9 cellular contexts compared by ENCODE assay signal in genomic region chr5:147098233-147098790, GRCh38.
DNase-seq lines count a peak whose midpoint lies in the region; ATAC-seq and TF ChIP-seq lines count a peak whose summit lies in the region.
"Had no signal": no experiment of that assay in that cellular context is flagged by ENCODE, and none has a peak within 500 bp of the region (broad histone marks: within the 10 kb centered on the region; RNA-seq: fewer than 3 reads in every experiment).

No MANE protein-coding gene starts in this region.

- H3K27ac Mint-ChIP-seq in activated T-cell treated with anti-CD3 and anti-CD28 coated beads, Interleukin-2, amount 50 U/mL, for 24 hours: no peak overlapping the region
- H3K27ac Mint-ChIP-seq: B cell had no signal

- peak overlapping the region in 38 of 59 donors; percentile 0 to 53 (median 20) for H3K4me3 ChIP-seq in dorsolateral prefrontal cortex

- H3K27me3 Mint-ChIP-seq in activated T-cell treated with anti-CD3 and anti-CD28 coated beads, Interleukin-2, amount 50 U/mL, for 24 hours: peaks cover 6% of the 10 kb centered on the region
- H3K27me3 Mint-ChIP-seq: B cell had no signal

- H3K27ac ChIP-seq in dorsolateral prefrontal cortex: peak overlapping the region in 57 of 59 donors; percentile 7 to 87 (median 70)

- peak; percentile 35 to 73 (median 60) for TF ChIP-seq CTCF in dorsolateral prefrontal cortex (IDR thresholded peaks at IDR 0.05 in 54 of 56, conservative IDR thresholded peaks at IDR 0.05 in 2 of 56; ENCODE audit: low read depth in 1 of 56, partially characterized antibody in 56 of 56)

- no peak overlapping the region for H3K4me3 Mint-ChIP-seq in activated T-cell treated with anti-CD3 and anti-CD28 coated beads, Interleukin-2, amount 50 U/mL, for 24 hours
- H3K4me3 Mint-ChIP-seq: B cell had no signal

- no peaks in the 10 kb centered on the region for H3K9me3 Mint-ChIP-seq in activated T-cell treated with anti-CD3 and anti-CD28 coated beads, Interleukin-2, amount 50 U/mL, for 24 hours

- H3K36me3 Mint-ChIP-seq in activated T-cell treated with anti-CD3 and anti-CD28 coated beads, Interleukin-2, amount 50 U/mL, for 24 hours (ENCODE audit: low read depth): no peaks in the 10 kb centered on the region

- H3K27me3 ChIP-seq in dorsolateral prefrontal cortex: no peaks in the 10 kb centered on the region

- peak; percentile 74 for ATAC-seq in HG03342 (IDR thresholded peaks at IDR 0.05; ENCODE audit: unreplicated experiment)

- intact Hi-C loops in dorsolateral prefrontal cortex (cut with DNase I): loop anchor here in 1 of 2 donors (5.0 kb wide), 1 partner anchor 89 kb away; no protein-coding TSS in a partner anchor

- no peaks in the 10 kb centered on the region for H3K4me1 Mint-ChIP-seq in activated T-cell treated with anti-CD3 and anti-CD28 coated beads, Interleukin-2, amount 50 U/mL, for 24 hours (ENCODE audit: low read depth)
- H3K4me1 Mint-ChIP-seq: B cell had no signal

- DNase-seq in NCI-H2196 (lab: John Stamatoyannopoulos, UW; ENCODE audit: unreplicated experiment) (peak; percentile 19), NCI-H2196 treated with DMSO at 0.1 percent for 48 hours (lab: John Stamatoyannopoulos, UW; ENCODE audit: unreplicated experiment) (no peak), NCI-H82 treated with DMSO at 0.1 percent for 48 hours (lab: John Stamatoyannopoulos, UW; ENCODE audit: unreplicated experiment) (peak; percentile 89), dorsolateral prefrontal cortex (peak in 2 of 10 donors; percentile 19 to 36), lung microvascular endothelial cell (ENCODE audit: low read depth in 2 of 2) (peak; percentile 49 to 94), NCI-H1436 treated with DMSO at 0.1 percent for 48 hours (lab: John Stamatoyannopoulos, UW) (no peak)
- no peak for DNase-seq in activated T-cell treated with anti-CD3 and anti-CD28 coated beads, Interleukin-2, amount 50 U/mL, for 24 hours

Comparison
In these comparisons a context has a peak if more than half of its experiments do, and no peak if none do; other contexts are left out.
1. DNase-seq: peak in NCI-H2196 (single experiment), NCI-H82 treated with DMSO at 0.1 percent for 48 hours (single experiment) and lung microvascular endothelial cell (2 of 2); none in NCI-H2196 treated with DMSO at 0.1 percent for 48 hours (single experiment), activated T-cell treated with anti-CD3 and anti-CD28 coated beads, Interleukin-2, amount 50 U/mL, for 24 hours (single experiment) and NCI-H1436 treated with DMSO at 0.1 percent for 48 hours (single experiment).